ENCODE assay signal across 1 cellular context in the genomic region with DNA sequence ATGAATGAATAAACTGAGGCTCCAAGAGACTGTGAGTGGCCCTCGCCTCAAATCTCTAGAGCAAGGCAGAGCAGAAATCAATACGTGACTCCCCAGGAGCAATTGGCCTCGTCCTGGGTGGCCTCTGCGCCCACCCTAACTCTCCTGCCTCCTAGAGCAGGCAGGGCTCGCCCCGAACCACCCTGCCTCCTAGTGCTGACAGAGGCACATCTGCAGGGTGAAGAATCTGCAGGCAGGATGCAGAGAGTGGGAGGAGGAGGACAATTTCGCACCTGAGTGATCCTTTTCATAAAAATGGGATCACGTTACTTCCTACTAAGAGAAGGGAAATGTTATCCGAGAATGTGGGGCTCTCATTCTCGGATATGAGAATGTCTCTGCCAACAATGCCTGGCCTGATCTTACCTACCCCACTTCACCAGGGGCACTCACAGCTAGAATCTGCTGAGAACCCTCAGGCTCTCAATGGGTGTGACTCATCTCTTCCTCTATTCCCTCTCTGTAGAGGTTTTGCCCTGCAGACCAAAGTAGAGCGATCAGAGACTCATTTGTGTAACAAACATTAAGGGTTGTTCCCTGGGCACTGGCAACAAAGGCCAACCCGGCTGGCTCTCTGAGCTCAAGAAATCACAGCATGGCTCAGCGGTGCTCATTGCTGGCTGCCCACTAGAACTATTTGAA.
TF ChIP-seq lines count a peak whose summit lies in the region.

No MANE protein-coding gene starts in this region.

TF ChIP-seq in Ishikawa, 13 proteins besides CTCF, POLR2A, EP300 and RAD21 (continued from another document):
- TF ChIP-seq, protein P1, sequence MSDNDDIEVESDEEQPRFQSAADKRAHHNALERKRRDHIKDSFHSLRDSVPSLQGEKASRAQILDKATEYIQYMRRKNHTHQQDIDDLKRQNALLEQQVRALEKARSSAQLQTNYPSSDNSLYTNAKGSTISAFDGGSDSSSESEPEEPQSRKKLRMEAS (IDR thresholded peaks at IDR 0.05): 0 out of 2 replicates have a peak, but pooled peaks have one; percentile 41
- TF ChIP-seq TCF12 (IDR thresholded peaks at IDR 0.05; ENCODE audit: low read depth) (peak; percentile 63; the same call in 1 of the 2 replicates), CREB1 (IDR thresholded peaks at IDR 0.05; ENCODE audit: low read depth) (no peak), FOXM1 (IDR thresholded peaks at IDR 0.05; ENCODE audit: borderline replicate concordance, low read depth) (no peak), TEAD4 (IDR thresholded peaks at IDR 0.05) (peak; percentile 56), ZBTB7A (IDR thresholded peaks at IDR 0.05; ENCODE audit: low read depth) (0 out of 2 replicates have a peak, but pooled peaks have one; percentile 29), YY1 (IDR thresholded peaks at IDR 0.05; ENCODE audit: low read depth) (0 out of 2 replicates have a peak, but pooled peaks have one; percentile 39)
- TF ChIP-seq, protein P2, sequence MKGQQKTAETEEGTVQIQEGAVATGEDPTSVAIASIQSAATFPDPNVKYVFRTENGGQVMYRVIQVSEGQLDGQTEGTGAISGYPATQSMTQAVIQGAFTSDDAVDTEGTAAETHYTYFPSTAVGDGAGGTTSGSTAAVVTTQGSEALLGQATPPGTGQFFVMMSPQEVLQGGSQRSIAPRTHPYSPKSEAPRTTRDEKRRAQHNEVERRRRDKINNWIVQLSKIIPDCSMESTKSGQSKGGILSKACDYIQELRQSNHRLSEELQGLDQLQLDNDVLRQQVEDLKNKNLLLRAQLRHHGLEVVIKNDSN (IDR thresholded peaks at IDR 0.05): 0 out of 2 replicates have a peak, but pooled peaks have one; percentile 32
